In genomic region chr4:115505326-115505725, GRCh38 we compare ENCODE assay signal across 33 cellular contexts.
DNase-seq lines count a peak whose midpoint lies in the region; ATAC-seq and TF ChIP-seq lines count a peak whose summit lies in the region.
"Had no signal": no experiment of that assay in that cellular context is flagged by ENCODE, and none has a peak within 500 bp of the region (broad histone marks: within the 10 kb centered on the region; RNA-seq: fewer than 3 reads in every experiment).

No MANE protein-coding gene starts in this region.

- no peak overlapping the region for H4K8ac ChIP-seq in neuronal stem cell (ENCODE audit: low read depth, low read length)

- no peaks in the 10 kb centered on the region for H3K36me3 Mint-ChIP-seq in GM23338 (ENCODE audit: low read depth)
- H3K36me3 Mint-ChIP-seq: CD14-positive monocyte; CD4-positive, alpha-beta memory T cell; CD4-positive, CD25-positive, alpha-beta regulatory T cell; CD8-positive, alpha-beta memory T cell; CD8-positive, alpha-beta T cell had no signal

- DNase-seq in GM23338 (ENCODE audit: low spot score): no peak
- DNase-seq in PC-3: no peak
- DNase-seq in left colon: no peak
- no peak for DNase-seq in NOMO-1 treated with DMSO at 0.1 percent for 48 hours (lab: John Stamatoyannopoulos, UW; ENCODE audit: unreplicated experiment)
- DNase-seq in neuronal stem cell (ENCODE audit: low spot score): no peak
- no peak for DNase-seq in NCI-H2171 (lab: John Stamatoyannopoulos, UW)
- DNase-seq: 8988T; ACHN; AML-193; BE2C; C1 segment of cervical spinal cord; Caco-2; Calu3; CD4-positive, alpha-beta memory T cell; CD4-positive, alpha-beta T cell; CD4-positive, CD25-positive, alpha-beta regulatory T cell; CD8-positive, alpha-beta memory T cell; CD8-positive, alpha-beta T cell; COR-L47; DMS 273 treated with DMSO at 0.1 percent for 48 hours; DMS153; DMS53; DMS79; DMS79 treated with DMSO at 0.1 percent for 48 hours; DND-41; EL had no signal

- no peak overlapping the region for H4K91ac ChIP-seq in neuronal stem cell (ENCODE audit: low read depth, low read length, poor library complexity)

- no TSS peak for BruUV-seq in PC-3 (replicated peaks; lab: Mats Ljungman, UMichigan)

- H3K9me3 Mint-ChIP-seq in GM23338: no peaks in the 10 kb centered on the region; the same call in 2 of the 3 replicates
- H3K9me3 Mint-ChIP-seq: CD8-positive, alpha-beta memory T cell; CD8-positive, alpha-beta T cell had no signal

- no peaks in the 10 kb centered on the region for H3K9me2 ChIP-seq in GM23338 (ENCODE audit: insufficient read depth)
- H3K9me2 ChIP-seq in PC-3 (replicated peaks; ENCODE audit: low read length): no peaks in the 10 kb centered on the region

- no peak overlapping the region for H2BK5ac ChIP-seq in neuronal stem cell (ENCODE audit: low read length)

- intact Hi-C loops in PC-3 (cut with micrococcal nuclease) (no loop called here), left colon (cut with DNase I, micrococcal nuclease) (no loop called here)

- no peak overlapping the region for H3K27ac ChIP-seq in GM23338 (ENCODE audit: low read depth)
- H3K27ac ChIP-seq in PC-3 (ENCODE audit: low read length): no peak overlapping the region
- no peak overlapping the region for H3K27ac ChIP-seq in neuronal stem cell (replicated peaks; ENCODE audit: low read length)
- H3K27ac ChIP-seq: 22Rv1; A549; BLaER1; BLaER1 treated with 17β-estradiol and CSF1 and Interleukin-3, amounts not matched to agents 10 nM and 100 nM; C4-2B had no signal

- H3K4ac ChIP-seq in neuronal stem cell (ENCODE audit: low read length): no peak overlapping the region

- H3K4me1 ChIP-seq in GM23338 (ENCODE audit: insufficient read depth): no peaks in the 10 kb centered on the region
- no peaks in the 10 kb centered on the region for H3K4me1 ChIP-seq in PC-3 (ENCODE audit: insufficient read depth, low read length)
- peaks cover 0 to 1% of the 10 kb centered on the region in 2 donors for H3K4me1 ChIP-seq in neuronal stem cell (ENCODE audit: control insufficient read depth in 2 of 2, insufficient read depth in 1 of 2, low read depth in 1 of 2, low read length in 2 of 2)
- H3K4me1 ChIP-seq: A549; BE2C; BLaER1; BLaER1 treated with 17β-estradiol and CSF1 and Interleukin-3, amounts not matched to agents 10 nM and 100 nM; Caco-2 had no signal

- no peak for TF ChIP-seq CTCF in GM23338 (conservative IDR thresholded peaks at IDR 0.05; ENCODE audit: low read depth in 2 of 2)
- TF ChIP-seq CTCF in PC-3 (conservative IDR thresholded peaks at IDR 0.05; ENCODE audit: low read depth, low read length): no peak

- ATAC-seq in GM23338: no peak
- peak; percentile 78 for ATAC-seq in PC-3
- ATAC-seq in left colon: peak; percentile 56
- ATAC-seq: A549; CD8-positive, alpha-beta T cell had no signal

- WGBS in neuronal stem cell (ENCODE audit: extremely low coverage in 2 of 2, insufficient read length in 2 of 2, insufficient replicate concordance in 1 of 2), 2 donors: no CpG with 5 or more reads among the region's 1 CpG

- H2AFZ ChIP-seq in GM23338 (no peak overlapping the region), PC-3 (ENCODE audit: low read length) (no peak overlapping the region), neuronal stem cell (ENCODE audit: low read length) (no peak overlapping the region)

- POLR2A ChIA-PET in PC-3 (lab: Charles Lee; ENCODE audit: unreplicated experiment): interaction anchor here (0.8 kb wide), 1 partner anchor 406 kb away, joined by 3 read pairs; no protein-coding TSS in a partner anchor

- H4K20me1 ChIP-seq in GM23338 (replicated peaks; ENCODE audit: insufficient read depth): no peaks in the 10 kb centered on the region
- no peaks in the 10 kb centered on the region for H4K20me1 ChIP-seq in PC-3 (ENCODE audit: low read length)
- H4K20me1 ChIP-seq: BLaER1; BLaER1 treated with 17β-estradiol and CSF1 and Interleukin-3, amounts not matched to agents 10 nM and 100 nM had no signal

- H3K4me2 ChIP-seq in GM23338 (no peak overlapping the region), PC-3 (ENCODE audit: low read length) (no peak overlapping the region), neuronal stem cell (ENCODE audit: insufficient read depth, low read length, poor library complexity, severe bottlenecking) (no peak overlapping the region)
- H3K4me2 ChIP-seq: A549; BLaER1; BLaER1 treated with 17β-estradiol and CSF1 and Interleukin-3, amounts not matched to agents 10 nM and 100 nM had no signal

- no peak overlapping the region for H2BK120ac ChIP-seq in neuronal stem cell (ENCODE audit: low read depth, low read length)

- no peak overlapping the region for H3K4me3 ChIP-seq in GM23338
- no peak overlapping the region for H3K4me3 ChIP-seq in PC-3 (ENCODE audit: low read length)
- H3K4me3 ChIP-seq in neuronal stem cell (ENCODE audit: low read length in 2 of 2): no peak overlapping the region
- H3K4me3 ChIP-seq: A549; BLaER1; BLaER1 treated with 17β-estradiol and CSF1 and Interleukin-3, amounts not matched to agents 10 nM and 100 nM had no signal

- H3K23ac ChIP-seq in neuronal stem cell (ENCODE audit: low read depth, low read length, poor library complexity): no peak overlapping the region

- H3K79me1 ChIP-seq in neuronal stem cell (ENCODE audit: low read depth, low read length): no peaks in the 10 kb centered on the region

- H3F3A ChIP-seq in GM23338 (replicated peaks; ENCODE audit: low read depth) (no peaks in the 10 kb centered on the region), PC-3 (ENCODE audit: low read length, unreplicated experiment) (no peaks in the 10 kb centered on the region)

- H2BK12ac ChIP-seq in neuronal stem cell (ENCODE audit: low read length): no peak overlapping the region

- H3K9me3 ChIP-seq in PC-3 (ENCODE audit: low read length): no peaks in the 10 kb centered on the region
- H3K9me3 ChIP-seq in neuronal stem cell (replicated peaks in 1 of 2; ENCODE audit: control insufficient read depth in 2 of 2, insufficient read depth in 1 of 2, low read depth in 1 of 2, low read length in 2 of 2): no peaks in the 10 kb centered on the region
- H3K9me3 ChIP-seq: A549; BE2C; BLaER1; BLaER1 treated with 17β-estradiol and CSF1 and Interleukin-3, amounts not matched to agents 10 nM and 100 nM; Caco-2 had no signal

- CTCF ChIA-PET in PC-3 (lab: Charles Lee): no interaction called here

- 0 out of 2 replicates have a peak overlapping the region, but pooled peaks have one; percentile 54 for H3K27ac Mint-ChIP-seq in GM23338
- H3K27ac Mint-ChIP-seq: B cell; CD14-positive monocyte; CD4-positive, alpha-beta T cell; CD4-positive, CD25-positive, alpha-beta regulatory T cell; CD8-positive, alpha-beta memory T cell; CD8-positive, alpha-beta T cell had no signal

- no peak overlapping the region for H2AK5ac ChIP-seq in neuronal stem cell (ENCODE audit: low read depth, low read length)

- no peak overlapping the region for H3K18ac ChIP-seq in neuronal stem cell (ENCODE audit: low read length)

- no peak overlapping the region for H3K4me3 Mint-ChIP-seq in GM23338
- H3K4me3 Mint-ChIP-seq: B cell; CD14-positive monocyte; CD4-positive, alpha-beta memory T cell; CD4-positive, alpha-beta T cell; CD4-positive, CD25-positive, alpha-beta regulatory T cell; CD8-positive, alpha-beta memory T cell; CD8-positive, alpha-beta T cell had no signal

- H3K9ac ChIP-seq in PC-3 (ENCODE audit: low read length) (no peak overlapping the region), neuronal stem cell (ENCODE audit: low read depth, low read length, poor library complexity) (no peak overlapping the region)
- H3K9ac ChIP-seq: BLaER1; BLaER1 treated with 17β-estradiol and CSF1 and Interleukin-3, amounts not matched to agents 10 nM and 100 nM had no signal

- H3K36me3 ChIP-seq in GM23338 (ENCODE audit: insufficient read depth) (no peaks in the 10 kb centered on the region), PC-3 (ENCODE audit: low read depth, low read length) (no peaks in the 10 kb centered on the region), neuronal stem cell (replicated peaks in 1 of 2; ENCODE audit: control insufficient read depth in 2 of 2, insufficient read depth in 2 of 2, low read length in 2 of 2) (no peaks in the 10 kb centered on the region)
- H3K36me3 ChIP-seq: BE2C; BLaER1; BLaER1 treated with 17β-estradiol and CSF1 and Interleukin-3, amounts not matched to agents 10 nM and 100 nM had no signal

- no peak overlapping the region for H3K14ac ChIP-seq in neuronal stem cell (ENCODE audit: low read length)

- H3K27me3 Mint-ChIP-seq in GM23338 (ENCODE audit: insufficient read depth, low read depth, poor library complexity): no peaks in the 10 kb centered on the region
- H3K27me3 Mint-ChIP-seq: B cell; CD4-positive, alpha-beta memory T cell; CD4-positive, alpha-beta T cell; CD4-positive, CD25-positive, alpha-beta regulatory T cell had no signal

- H3K27me3 ChIP-seq in GM23338 (ENCODE audit: insufficient read depth) (no peaks in the 10 kb centered on the region), PC-3 (ENCODE audit: low read length) (no peaks in the 10 kb centered on the region), neuronal stem cell (ENCODE audit: control insufficient read depth in 3 of 3, insufficient read depth in 3 of 3, low read depth in 1 of 3, low read length in 3 of 3) (no peaks in the 10 kb centered on the region)
- H3K27me3 ChIP-seq: BE2C; BLaER1; BLaER1 treated with 17β-estradiol and CSF1 and Interleukin-3, amounts not matched to agents 10 nM and 100 nM had no signal

- H3K79me2 ChIP-seq in GM23338 (replicated peaks; ENCODE audit: insufficient read depth) (no peaks in the 10 kb centered on the region), PC-3 (ENCODE audit: low read length) (no peaks in the 10 kb centered on the region)

- H3K4me1 Mint-ChIP-seq in GM23338: no peaks in the 10 kb centered on the region
- H3K4me1 Mint-ChIP-seq: B cell; CD14-positive monocyte; CD4-positive, alpha-beta memory T cell; CD4-positive, CD25-positive, alpha-beta regulatory T cell; CD8-positive, alpha-beta memory T cell had no signal

- H2BK15ac ChIP-seq in neuronal stem cell (ENCODE audit: low read length): no peak overlapping the region

TF ChIP-seq in GM23338, 12 proteins besides CTCF, POLR2A, EP300 and RAD21:
- TF ChIP-seq POLR2AphosphoS5 (IDR thresholded peaks at IDR 0.05; ENCODE audit: low read depth): no peak
